22 cellular contexts compared by ENCODE assay signal in the genomic region with DNA sequence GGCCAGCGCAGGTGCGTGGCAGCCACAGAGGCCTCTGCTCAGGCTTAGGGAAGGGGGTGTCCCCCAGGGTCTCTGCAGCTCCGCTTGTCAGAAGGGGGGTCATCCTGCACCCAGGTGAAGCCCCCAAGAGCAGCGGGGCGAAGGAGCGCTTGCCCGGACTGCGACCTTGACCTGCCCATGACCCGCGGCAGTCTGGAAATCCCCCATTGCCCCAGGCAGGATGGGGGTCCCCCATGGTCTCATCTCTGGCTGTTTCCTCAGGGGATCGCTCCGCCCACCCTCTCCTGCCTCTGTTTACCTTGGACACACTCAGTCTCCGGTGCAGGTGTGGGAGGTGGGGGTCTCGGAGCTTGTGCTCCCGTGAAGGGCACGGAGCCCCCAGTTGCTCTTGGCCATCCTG.
DNase-seq lines count a peak whose midpoint lies in the region; ATAC-seq and TF ChIP-seq lines count a peak whose summit lies in the region.
"Had no signal": no experiment of that assay in that cellular context is flagged by ENCODE, and none has a peak within 500 bp of the region (broad histone marks: within the 10 kb centered on the region; RNA-seq: fewer than 3 reads in every experiment).

No MANE protein-coding gene starts in this region.

- no peak for TF ChIP-seq RAD21 in neural cell (conservative IDR thresholded peaks at IDR 0.05)

- no peaks in the 10 kb centered on the region for H3K9me3 Mint-ChIP-seq in activated CD4-positive, alpha-beta T cell treated with anti-CD3 and anti-CD28 coated beads, Interleukin-2, amount 10 ng/mL, durations not matched to agents 7 days and 5 days
- H3K9me3 Mint-ChIP-seq: CD4-positive, CD25-positive, alpha-beta regulatory T cell; CD8-positive, alpha-beta T cell; GM23338; H9 had no signal

- TF ChIP-seq EP300 in neural cell (conservative IDR thresholded peaks at IDR 0.05; ENCODE audit: poor library complexity, severe bottlenecking), result no peak

- H3K4me2 ChIP-seq in SU-DHL-6 (ENCODE audit: low read depth, low read length, poor library complexity, severe bottlenecking) (no peak overlapping the region), neural cell (ENCODE audit: low read length) (no peak overlapping the region)
- H3K4me2 ChIP-seq: A549, GM23338 had no signal

- H3K4me1 Mint-ChIP-seq in activated CD4-positive, alpha-beta T cell treated with anti-CD3 and anti-CD28 coated beads, Interleukin-2, amount 10 ng/mL, durations not matched to agents 7 days and 5 days, result no peaks in the 10 kb centered on the region
- H3K4me1 Mint-ChIP-seq: GM23338 had no signal

- intact Hi-C loops in right cardiac atrium (cut with DNase I), result loop anchor here in 2 of 4 donors (5.0 to 10.0 kb wide), 2 partner anchors 83 to 91 kb away; no protein-coding TSS in a partner anchor
- intact Hi-C loops in cardiac septum (cut with DNase I), result no loop called here

- no peak for ATAC-seq in right cardiac atrium
- ATAC-seq: A549; CD8-positive, alpha-beta T cell; GM23338; HCT116 had no signal

- H3K9me3 ChIP-seq in right cardiac atrium (ENCODE audit: control insufficient read depth, low read length), result no peaks in the 10 kb centered on the region
- no peaks in the 10 kb centered on the region for H3K9me3 ChIP-seq in SU-DHL-6 (ENCODE audit: insufficient read depth, low read length)
- no peaks in the 10 kb centered on the region for H3K9me3 ChIP-seq in neural cell (ENCODE audit: low read length)
- H3K9me3 ChIP-seq: A549, Caco-2 had no signal

- H3K27ac Mint-ChIP-seq in activated CD4-positive, alpha-beta T cell treated with anti-CD3 and anti-CD28 coated beads, Interleukin-2, amount 10 ng/mL, durations not matched to agents 7 days and 5 days, result no peak overlapping the region
- H3K27ac Mint-ChIP-seq: CD4-positive, CD25-positive, alpha-beta regulatory T cell; CD8-positive, alpha-beta T cell; GM23338; H9 had no signal

- no peaks in the 10 kb centered on the region for H3K36me3 ChIP-seq in SU-DHL-6 (ENCODE audit: low read length)
- H3K36me3 ChIP-seq in neural cell (ENCODE audit: insufficient read depth, low read length), result no peaks in the 10 kb centered on the region

- H3K4me3 ChIP-seq in right cardiac atrium (ENCODE audit: low read length) (no peak overlapping the region), SU-DHL-6 (ENCODE audit: insufficient read depth, low read length, poor library complexity, severe bottlenecking) (no peak overlapping the region), neural cell (ENCODE audit: low read length) (no peak overlapping the region)
- H3K4me3 ChIP-seq: A549, GM23338 had no signal

- 93% methylated on average over 16 of the region's 16 CpGs for WGBS in right cardiac atrium

- TF ChIP-seq CTCF in SU-DHL-6 (IDR thresholded peaks at IDR 0.05; ENCODE audit: insufficient read depth, low read length, poor library complexity, severe bottlenecking), result no peak
- no peak for TF ChIP-seq CTCF in neural cell (IDR thresholded peaks at IDR 0.05; ENCODE audit: poor library complexity, severe bottlenecking)

- H3K27me3 Mint-ChIP-seq in activated CD4-positive, alpha-beta T cell treated with anti-CD3 and anti-CD28 coated beads, Interleukin-2, amount 10 ng/mL, durations not matched to agents 7 days and 5 days, result no peaks in the 10 kb centered on the region
- H3K27me3 Mint-ChIP-seq: CD4-positive, CD25-positive, alpha-beta regulatory T cell had no signal

- no peak overlapping the region for H3K4me3 Mint-ChIP-seq in activated CD4-positive, alpha-beta T cell treated with anti-CD3 and anti-CD28 coated beads, Interleukin-2, amount 10 ng/mL, durations not matched to agents 7 days and 5 days
- H3K4me3 Mint-ChIP-seq: CD4-positive, CD25-positive, alpha-beta regulatory T cell; CD8-positive, alpha-beta T cell; GM23338; H9 had no signal

- no peak overlapping the region for H2AFZ ChIP-seq in SU-DHL-6 (ENCODE audit: low read depth, low read length, severe bottlenecking)
- no peak overlapping the region for H2AFZ ChIP-seq in neural cell (ENCODE audit: low read depth, low read length)
- H2AFZ ChIP-seq: GM23338 had no signal

- H4K20me1 ChIP-seq in SU-DHL-6 (ENCODE audit: low read depth, low read length), result no peaks in the 10 kb centered on the region
- no peaks in the 10 kb centered on the region for H4K20me1 ChIP-seq in neural cell (ENCODE audit: insufficient read depth)

- no peaks in the 10 kb centered on the region for H3K79me2 ChIP-seq in SU-DHL-6 (ENCODE audit: insufficient read depth, low read length)
- H3K79me2 ChIP-seq in neural cell (replicated peaks; ENCODE audit: insufficient read depth, low read length), result no peaks in the 10 kb centered on the region

- H3F3A ChIP-seq in SU-DHL-6 (ENCODE audit: insufficient read depth) (no peaks in the 10 kb centered on the region), neural cell (ENCODE audit: insufficient read depth, low read length, poor library complexity, severe bottlenecking) (no peaks in the 10 kb centered on the region)

- POLR2A ChIA-PET in activated CD4-positive, alpha-beta T cell treated with anti-CD3 and anti-CD28 coated beads, Interleukin-2, amount 10 ng/mL, durations not matched to agents 7 days and 5 days (lab: Charles Lee), result no interaction called here

- H3K4me1 ChIP-seq in right cardiac atrium (ENCODE audit: control insufficient read depth, insufficient read depth, low read length), result peaks cover 2% of the 10 kb centered on the region

- H3K27ac ChIP-seq in right cardiac atrium (ENCODE audit: low read length) (no peak overlapping the region), SU-DHL-6 (ENCODE audit: low read depth, low read length) (peak overlapping the region; percentile 21; the same call in 1 of the 2 replicates), neural cell (ENCODE audit: low read length) (peak overlapping the region; percentile 80)
- H3K27ac ChIP-seq: 22Rv1, C4-2B had no signal

- DNase-seq in right cardiac atrium (peak in 2 of 3 donors; percentile 52), cardiac septum (ENCODE audit: low spot score) (no peak), NCI-H2107 (lab: John Stamatoyannopoulos, UW) (no peak), ecto neural progenitor cell (ENCODE audit: low spot score) (no peak), A172 (ENCODE audit: low spot score) (no peak)
- DNase-seq in activated CD4-positive, alpha-beta T cell treated with anti-CD3 and anti-CD28 coated beads, Interleukin-2, amount 10 ng/mL, durations not matched to agents 7 days and 5 days, result no peak
- DNase-seq: ACHN; AML-193; Caco-2; CD4-positive, CD25-positive, alpha-beta regulatory T cell; CD8-positive, alpha-beta T cell; DMS79; EL; GDM1; H9 had no signal

- H3K36me3 Mint-ChIP-seq in activated CD4-positive, alpha-beta T cell treated with anti-CD3 and anti-CD28 coated beads, Interleukin-2, amount 10 ng/mL, durations not matched to agents 7 days and 5 days (ENCODE audit: low read depth), result no peaks in the 10 kb centered on the region
- H3K36me3 Mint-ChIP-seq: CD4-positive, CD25-positive, alpha-beta regulatory T cell had no signal

- CTCF ChIA-PET in activated CD4-positive, alpha-beta T cell treated with anti-CD3 and anti-CD28 coated beads, Interleukin-2, amount 10 ng/mL, durations not matched to agents 7 days and 5 days (lab: Charles Lee), result no interaction called here

- H3K9me2 ChIP-seq in SU-DHL-6 (replicated peaks; ENCODE audit: insufficient read depth, low read length), result no peaks in the 10 kb centered on the region
- no peaks in the 10 kb centered on the region for H3K9me2 ChIP-seq in neural cell (ENCODE audit: insufficient read depth, low read length)

- H3K9ac ChIP-seq in SU-DHL-6 (ENCODE audit: low read length), result no peak overlapping the region
- H3K9ac ChIP-seq in neural cell (ENCODE audit: low read length), result peak overlapping the region; percentile 28

- H3K27me3 ChIP-seq in right cardiac atrium (ENCODE audit: control insufficient read depth, insufficient read depth), result no peaks in the 10 kb centered on the region
- no peaks in the 10 kb centered on the region for H3K27me3 ChIP-seq in SU-DHL-6 (ENCODE audit: low read length)
- H3K27me3 ChIP-seq in neural cell (ENCODE audit: insufficient read depth, low read depth, low read length), result no peaks in the 10 kb centered on the region

TF ChIP-seq in neural cell, 6 proteins besides CTCF, POLR2A, EP300 and RAD21:
- TF ChIP-seq EZH2 (IDR thresholded peaks at IDR 0.05; ENCODE audit: borderline replicate concordance, insufficient read depth, low read length, poor library complexity, severe bottlenecking) (no peak), TAF1 (IDR thresholded peaks at IDR 0.05; ENCODE audit: low read depth) (no peak), POLR2AphosphoS5 (IDR thresholded peaks at IDR 0.05) (no peak)
TF ChIP-seq in neural cell: peak in this region for 0.

Comparison
In these comparisons a context has a peak if more than half of its experiments do, and no peak if none do; other contexts are left out.
1. DNase-seq: peak in right cardiac atrium (2 of 3); none in cardiac septum (single experiment), activated CD4-positive, alpha-beta T cell treated with anti-CD3 and anti-CD28 coated beads, Interleukin-2, amount 10 ng/mL, durations not matched to agents 7 days and 5 days (single experiment), NCI-H2107 (single experiment), ecto neural progenitor cell (single experiment) and A172 (single experiment).